ENCODE assay signal across 18 cellular contexts in genomic region chr11:117793521-117793920, GRCh38. TPM values are rescaled to one million over a fixed set of nuclear protein-coding genes. Genes with fewer than 3 reads are reported as not detected.
DNase-seq lines count a peak whose midpoint lies in the region; ATAC-seq and TF ChIP-seq lines count a peak whose summit lies in the region.
"Had no signal": no experiment of that assay in that cellular context is flagged by ENCODE, and none has a peak within 500 bp of the region (broad histone marks: within the 10 kb centered on the region; RNA-seq: fewer than 3 reads in every experiment).

No MANE protein-coding gene starts in this region.

- H3K27ac ChIP-seq in cingulate gyrus (ENCODE audit: low read depth, low read length) (peak overlapping the region; percentile 74), Peyer's patch (no peak overlapping the region)

- no peak for TF ChIP-seq POLR2A in Peyer's patch (IDR thresholded peaks at IDR 0.05)

- DNase-seq in D341Med (ENCODE audit: low spot score) (peak; percentile 52), NCI-H82 (lab: John Stamatoyannopoulos, UW) (peak; percentile 76), midbrain (lab: John Stamatoyannopoulos, UW) (peak; percentile 31), Peyer's patch (no peak), ACHN (no peak)
- DNase-seq in effector CD8-positive, alpha-beta T cell (lab: John Stamatoyannopoulos, UW) = no peak
- DNase-seq: Calu3; CD4-positive, alpha-beta T cell; DND-41; GDM1; HCEC 1CT; HFFc6; IMR-90 had no signal

- peaks cover 5 to 16% (median 11%) of the 10 kb centered on the region in 4 donors for H3K4me1 ChIP-seq in Peyer's patch

- no peak overlapping the region for H3K4me3 ChIP-seq in Peyer's patch

- no peak for TF ChIP-seq CTCF in Peyer's patch (IDR thresholded peaks at IDR 0.05)

- no peaks in the 10 kb centered on the region for H3K9me3 ChIP-seq in Peyer's patch

- H3K36me3 ChIP-seq in Peyer's patch = no peaks in the 10 kb centered on the region

- ATAC-seq in GM18498 (IDR thresholded peaks at IDR 0.05; ENCODE audit: unreplicated experiment) = no peak

- in situ Hi-C loops in ACHN (cut with HindIII; ENCODE audit: low pct_ligation_motif_present, low pct_unique_long_range_greater_than_20kb, low sequenced_read_pairs) = no loop called here

- H3K27me3 ChIP-seq in Peyer's patch = peaks cover 0 to 27% of the 10 kb centered on the region in 2 donors

RNA-seq across cellular contexts. Expression of gene DSCAML1, which starts 3.5 kb away (rescaled TPM):
- total RNA-seq in Peyer's patch = 1 to 10 TPM in 2 of 4 donors, under 1 TPM in 2; 0.18 to 5.8 (median 2.9) TPM
- total RNA-seq: A172, H4, HFFc6, HT-29, IMR-90 had no signal

RNA-seq across cellular contexts. Expression of gene FXYD2, which starts 31.0 kb away (rescaled TPM):
- 1 to 10 TPM in 1 of 4 donors, under 1 TPM in 1, not detected in 2; 0.67 to 1.7 TPM for total RNA-seq in Peyer's patch
- total RNA-seq: A172, H4, IMR-90 had no signal

Comparison
In these comparisons a context has a peak if more than half of its experiments do, and no peak if none do; other contexts are left out.
1. DNase-seq: peak in D341Med (single experiment), NCI-H82 (single experiment) and midbrain (single experiment); none in Peyer's patch (0 of 3), ACHN (single experiment) and effector CD8-positive, alpha-beta T cell (single experiment).